9 cellular contexts compared by ENCODE assay signal in the genomic region with DNA sequence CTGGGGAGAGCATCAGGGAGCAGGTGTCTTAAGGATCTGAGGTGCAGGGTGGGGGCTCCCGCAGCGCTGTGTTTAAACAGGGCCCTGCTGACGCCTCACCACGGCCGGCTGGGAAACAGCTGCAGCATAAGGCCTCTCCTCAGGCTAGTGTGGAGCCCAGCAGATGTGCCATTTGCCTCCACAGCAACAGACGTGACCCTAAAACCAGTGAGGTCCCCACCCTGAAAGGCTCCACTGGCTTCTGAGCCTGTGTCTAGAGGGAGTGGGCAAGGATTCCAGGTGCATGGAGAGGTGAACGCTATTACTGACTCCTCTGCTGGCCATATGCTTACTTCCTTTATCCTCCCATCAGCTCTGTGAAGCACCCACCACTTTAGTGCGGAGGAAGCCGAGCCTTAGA. TPM values are rescaled to one million over a fixed set of nuclear protein-coding genes. Genes with fewer than 3 reads are reported as not detected.
DNase-seq lines count a peak whose midpoint lies in the region; ATAC-seq and TF ChIP-seq lines count a peak whose summit lies in the region.
"Had no signal": no experiment of that assay in that cellular context is flagged by ENCODE, and none has a peak within 500 bp of the region (broad histone marks: within the 10 kb centered on the region; RNA-seq: fewer than 3 reads in every experiment).

No MANE protein-coding gene starts in this region.

- H3K4me3 Mint-ChIP-seq in activated CD4-positive, alpha-beta memory T cell treated with anti-CD3 and anti-CD28 coated beads for 36 hours: no peak overlapping the region

- no peaks in the 10 kb centered on the region for H3K79me2 ChIP-seq in parathyroid adenoma

- H3K4me1 Mint-ChIP-seq in activated CD4-positive, alpha-beta memory T cell treated with anti-CD3 and anti-CD28 coated beads for 36 hours (ENCODE audit: low read depth): peaks cover 7% of the 10 kb centered on the region

- CTCF ChIA-PET in activated CD4-positive, alpha-beta memory T cell treated with anti-CD3 and anti-CD28 coated beads for 36 hours (lab: Charles Lee): no interaction called here

- ATAC-seq in GM18519 (IDR thresholded peaks at IDR 0.05; ENCODE audit: low FRiP score, unreplicated experiment) (no peak), HG03439 (IDR thresholded peaks at IDR 0.05; ENCODE audit: unreplicated experiment) (no peak)

- H3K4me2 ChIP-seq in parathyroid adenoma (ENCODE audit: low read length): no peak overlapping the region

- no peaks in the 10 kb centered on the region for H3K36me3 Mint-ChIP-seq in activated CD4-positive, alpha-beta memory T cell treated with anti-CD3 and anti-CD28 coated beads for 36 hours

- H3K4me3 ChIP-seq in dorsolateral prefrontal cortex (no peak overlapping the region), parathyroid adenoma (ENCODE audit: low read depth, low read length) (no peak overlapping the region)

- no peaks in the 10 kb centered on the region for H3K9me3 ChIP-seq in parathyroid adenoma (ENCODE audit: control insufficient read depth, low read length)

- H2AFZ ChIP-seq in parathyroid adenoma: peak overlapping the region; percentile 90

- no peak overlapping the region for H3K9ac ChIP-seq in parathyroid adenoma

- H3K27me3 Mint-ChIP-seq in activated CD4-positive, alpha-beta memory T cell treated with anti-CD3 and anti-CD28 coated beads for 36 hours: no peaks in the 10 kb centered on the region

- H3K27ac ChIP-seq in C4-2B: peak overlapping the region; percentile 68
- peak overlapping the region in 56 of 59 donors; percentile 2 to 86 (median 74) for H3K27ac ChIP-seq in dorsolateral prefrontal cortex
- H3K27ac ChIP-seq in parathyroid adenoma: peak overlapping the region; percentile 88

- DNase-seq in NCI-H187 treated with DMSO at 0.1 percent for 48 hours (lab: John Stamatoyannopoulos, UW): peak; percentile 49
- no peak for DNase-seq in dorsolateral prefrontal cortex
- no peak for DNase-seq in activated CD4-positive, alpha-beta memory T cell treated with anti-CD3 and anti-CD28 coated beads for 36 hours
- no peak for DNase-seq in NCI-H226
- DNase-seq: activated T-cell treated with anti-CD3 and anti-CD28 coated beads for 4 hours had no signal

- H3K36me3 ChIP-seq in parathyroid adenoma (ENCODE audit: control insufficient read depth, insufficient read depth, low read length): no peaks in the 10 kb centered on the region

- H3K27me3 ChIP-seq in dorsolateral prefrontal cortex (no peaks in the 10 kb centered on the region), parathyroid adenoma (ENCODE audit: control insufficient read depth, insufficient read depth, low read length) (no peaks in the 10 kb centered on the region)

- H3K27ac Mint-ChIP-seq in activated CD4-positive, alpha-beta memory T cell treated with anti-CD3 and anti-CD28 coated beads for 36 hours: no peak overlapping the region

- TF ChIP-seq CTCF in C4-2B (conservative IDR thresholded peaks at IDR 0.05) (no peak), dorsolateral prefrontal cortex (IDR thresholded peaks at IDR 0.05 in 54 of 56, conservative IDR thresholded peaks at IDR 0.05 in 2 of 56; ENCODE audit: low read depth in 1 of 56, partially characterized antibody in 56 of 56) (no peak), parathyroid adenoma (IDR thresholded peaks at IDR 0.05) (no peak)

- POLR2A ChIA-PET in activated CD4-positive, alpha-beta memory T cell treated with anti-CD3 and anti-CD28 coated beads for 36 hours (lab: Charles Lee): no interaction called here

- H3K4me1 ChIP-seq in parathyroid adenoma: peaks cover 29% of the 10 kb centered on the region

- no peaks in the 10 kb centered on the region for H3K9me3 Mint-ChIP-seq in activated CD4-positive, alpha-beta memory T cell treated with anti-CD3 and anti-CD28 coated beads for 36 hours

- intact Hi-C loops in dorsolateral prefrontal cortex (cut with DNase I): loop anchor here in 1 of 2 donors (10.0 kb wide), 1 partner anchor 220 kb away; the partner anchor contains the start of gene NAMPT
- intact Hi-C loops in activated CD4-positive, alpha-beta memory T cell treated with anti-CD3 and anti-CD28 coated beads for 36 hours (cut with micrococcal nuclease): no loop called here

RNA-seq across cellular contexts. Expression of gene SYPL1, which starts 47.8 kb away (rescaled TPM):
- total RNA-seq in dorsolateral prefrontal cortex: 10 to 100 TPM; 21.3 to 84.1 (median 36.2) TPM
- 10 to 100 TPM; 27.4 to 29.1 TPM for total RNA-seq in activated CD4-positive, alpha-beta memory T cell treated with anti-CD3 and anti-CD28 coated beads for 36 hours
